ENCODE assay signal across 8 cellular contexts in the genomic region with DNA sequence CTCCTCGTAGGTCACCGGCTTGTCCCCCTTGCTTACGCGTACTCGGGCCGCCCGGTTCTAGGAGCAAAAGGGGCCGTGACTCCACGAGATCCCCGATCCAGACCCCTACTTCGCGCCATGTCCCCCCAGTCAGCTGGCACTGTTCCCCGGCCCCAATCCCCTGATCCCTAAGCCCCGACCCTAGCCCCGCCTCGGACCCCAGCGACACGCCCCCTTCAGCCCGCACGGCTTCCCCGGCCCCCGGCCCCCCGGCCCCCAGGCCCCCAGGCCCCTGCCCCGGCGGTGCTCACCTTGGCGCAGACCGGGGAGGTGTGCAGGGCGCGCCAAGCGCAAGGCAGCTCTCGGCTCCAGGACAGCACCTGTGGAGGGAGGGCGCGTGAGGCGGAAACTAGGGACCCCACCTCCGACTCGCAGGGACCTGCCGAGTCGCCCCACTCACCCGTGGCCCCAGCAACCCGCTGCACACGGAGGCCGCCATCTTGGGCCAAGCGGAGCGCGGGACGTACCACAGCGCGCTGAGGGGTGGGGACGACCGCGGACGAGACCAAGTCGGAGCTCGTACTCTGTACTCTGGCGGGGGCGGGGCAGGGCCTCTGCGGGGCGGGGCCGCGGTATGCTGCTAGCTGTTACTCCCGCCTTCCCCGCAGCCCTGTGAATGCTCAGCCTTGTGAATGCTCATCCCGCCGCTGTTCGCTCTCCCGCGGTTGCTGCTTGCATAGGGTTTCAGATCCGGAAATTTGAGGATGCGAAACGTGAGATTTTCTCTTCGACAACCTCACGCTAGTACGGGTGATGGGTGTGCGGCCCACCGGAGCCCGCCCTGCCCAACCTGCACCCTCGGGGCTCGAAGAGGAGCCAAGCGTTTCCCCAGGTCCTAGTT. TPM values are rescaled to one million over a fixed set of nuclear protein-coding genes. Genes with fewer than 3 reads are reported as not detected.
A peak's percentile ranks its signal among the peaks of the same experiment; 100 is the strongest.
DNase-seq lines count a peak whose midpoint lies in the region; ATAC-seq and TF ChIP-seq lines count a peak whose summit lies in the region.

Gene MRPS24, minus strand, starts transcription at position 500 of the 880 bp plus-strand sequence. Its CDS starts 22 bp downstream, at position 478.

- H3K36me3 Mint-ChIP-seq in activated T-cell treated with anti-CD3 and anti-CD28 coated beads, Interleukin-2, amount 50 U/mL, for 4 hours (ENCODE audit: insufficient read depth): peaks cover 24% of the 10 kb centered on the region

- 1% methylated on average over 69 to 79 of the region's 79 CpGs for WGBS in esophagus, 2 donors

- no TSS peak for BruUV-seq in Panc1 (replicated peaks; lab: Mats Ljungman, UMichigan)

- no peaks in the 10 kb centered on the region for H4K20me1 ChIP-seq in KMS-11 (ENCODE audit: insufficient read depth)

- H3K4me3 ChIP-seq in KMS-11 (IDR thresholded peaks at IDR 0.05; ENCODE audit: insufficient read depth, low read depth, low read length): no peak within 1 kb of the TSS
- H3K4me3 ChIP-seq in Panc1 (ENCODE audit: low read depth in 2 of 2, low read length in 2 of 2): peak within 1 kb of the TSS; percentile 70 to 75
- peak within 1 kb of the TSS; percentile 90 to 99 for H3K4me3 ChIP-seq in esophagus (ENCODE audit: low read depth in 1 of 2, low read length in 2 of 2)
- H3K4me3 ChIP-seq in mucosa of stomach (ENCODE audit: low read length): peak within 1 kb of the TSS; percentile 40

- peak; percentile 93 for ATAC-seq in GM21737 (IDR thresholded peaks at IDR 0.05; ENCODE audit: unreplicated experiment)
- ATAC-seq in Panc1: peak; percentile 98
- ATAC-seq in activated T-cell treated with anti-CD3 and anti-CD28 coated beads, Interleukin-2, amount 50 U/mL, for 4 hours: peak; percentile 98

- H3K9me3 ChIP-seq in Panc1 (ENCODE audit: control insufficient read depth, insufficient read depth, low read depth, low read length): peaks cover 3% of the 10 kb centered on the region; the same call in 1 of the 2 replicates
- H3K9me3 ChIP-seq in esophagus (ENCODE audit: control insufficient read depth in 2 of 2, insufficient read depth in 1 of 2, low read depth in 1 of 2, low read length in 1 of 2): no peaks in the 10 kb centered on the region
- H3K9me3 ChIP-seq in mucosa of stomach (ENCODE audit: control insufficient read depth, low read length): no peaks in the 10 kb centered on the region

- POLR2A ChIA-PET in Panc1 (lab: Charles Lee): interaction anchor here (0.6 to 0.7 kb wide), 3 partner anchors 282 to 300 kb away, joined by 5 to 7 read pairs (median 5); no protein-coding TSS in a partner anchor

- H3K27ac ChIP-seq in KMS-11: peak within 1 kb of the TSS; percentile 46; the same call in 1 of the 2 replicates
- peak within 1 kb of the TSS; percentile 86 for H3K27ac ChIP-seq in Panc1 (ENCODE audit: low read length)
- peak within 1 kb of the TSS; percentile 81 to 96 for H3K27ac ChIP-seq in esophagus (ENCODE audit: low read depth in 2 of 2, low read length in 1 of 2)

- intact Hi-C loops in Panc1 (cut with micrococcal nuclease; ENCODE audit: unreplicated experiment): no loop called here

- H3K9ac ChIP-seq in KMS-11 (peak within 1 kb of the TSS; percentile 62; the same call in 1 of the 2 replicates), mucosa of stomach (ENCODE audit: low read length) (peak within 1 kb of the TSS; percentile 64)

- no peaks in the 10 kb centered on the region for H3K27me3 Mint-ChIP-seq in activated T-cell treated with anti-CD3 and anti-CD28 coated beads, Interleukin-2, amount 50 U/mL, for 4 hours (ENCODE audit: low read depth)

- H3K36me3 ChIP-seq in KMS-11 (ENCODE audit: insufficient read depth) (peaks cover 9% of the 10 kb centered on the region; the same call in 1 of the 2 replicates), Panc1 (ENCODE audit: control insufficient read depth, insufficient read depth, low read length) (no peaks in the 10 kb centered on the region), esophagus (ENCODE audit: control insufficient read depth in 2 of 2, insufficient read depth in 2 of 2, low read length in 1 of 2) (peaks cover 3 to 11% of the 10 kb centered on the region in 2 donors), mucosa of stomach (ENCODE audit: control insufficient read depth, insufficient read depth, low read length) (no peaks in the 10 kb centered on the region)

- H3K27me3 ChIP-seq in KMS-11 (ENCODE audit: insufficient read depth, low read depth): no peaks in the 10 kb centered on the region; the same call in 1 of the 2 replicates
- no peaks in the 10 kb centered on the region for H3K27me3 ChIP-seq in Panc1 (ENCODE audit: control insufficient read depth, insufficient read depth, low read length)
- H3K27me3 ChIP-seq in esophagus (ENCODE audit: control insufficient read depth in 1 of 2, insufficient read depth in 2 of 2, low read length in 2 of 2): no peaks in the 10 kb centered on the region
- H3K27me3 ChIP-seq in mucosa of stomach (ENCODE audit: control insufficient read depth, insufficient read depth, low read length): no peaks in the 10 kb centered on the region

- peak within 1 kb of the TSS; percentile 84 for H2AFZ ChIP-seq in KMS-11 (ENCODE audit: low read depth)

- H3K4me1 ChIP-seq in KMS-11 (ENCODE audit: low read depth, poor library complexity, severe bottlenecking) (peaks cover 18% of the 10 kb centered on the region), Panc1 (ENCODE audit: control insufficient read depth, insufficient read depth, low read length) (peaks cover 9% of the 10 kb centered on the region), esophagus (ENCODE audit: control insufficient read depth in 2 of 2, insufficient read depth in 2 of 2, low read length in 1 of 2) (peaks cover 6 to 14% of the 10 kb centered on the region in 2 donors), mucosa of stomach (ENCODE audit: control insufficient read depth, insufficient read depth, low read length) (peaks cover 19% of the 10 kb centered on the region)

- H3K9me3 Mint-ChIP-seq in activated T-cell treated with anti-CD3 and anti-CD28 coated beads, Interleukin-2, amount 50 U/mL, for 4 hours: no peaks in the 10 kb centered on the region

- peak within 1 kb of the TSS; percentile 99 for H3K4me2 ChIP-seq in KMS-11

- H3K4me1 Mint-ChIP-seq in activated T-cell treated with anti-CD3 and anti-CD28 coated beads, Interleukin-2, amount 50 U/mL, for 4 hours (ENCODE audit: low read depth): peaks cover 22% of the 10 kb centered on the region

- no peak for TF ChIP-seq CTCF in KMS-11 (conservative IDR thresholded peaks at IDR 0.05; ENCODE audit: low read depth, low read length)
- no peak for TF ChIP-seq CTCF in Panc1 (IDR thresholded peaks at IDR 0.05)

- DNase-seq in DMS79 (lab: John Stamatoyannopoulos, UW): peak; percentile 93
- DNase-seq in Panc1 (ENCODE audit: low read depth, low spot score): peak; percentile 63
- DNase-seq in activated T-cell treated with anti-CD3 and anti-CD28 coated beads, Interleukin-2, amount 50 U/mL, for 4 hours: peak; percentile 94
- peak; percentile 97 for DNase-seq in stimulated activated CD8-positive, alpha-beta memory T cell treated with anti-CD3 and anti-CD28 coated beads, Interleukin-4, amount 100 ng/mL, for 48 hours

- CTCF ChIA-PET in Panc1 (lab: Charles Lee): no interaction called here

- H3K4me3 Mint-ChIP-seq in activated T-cell treated with anti-CD3 and anti-CD28 coated beads, Interleukin-2, amount 50 U/mL, for 4 hours: peak within 1 kb of the TSS; percentile 76

- in situ Hi-C loops in Panc1 (cut with HindIII; ENCODE audit: low pct_unique_long_range_greater_than_20kb, low sequenced_read_pairs): no loop called here

- no peaks in the 10 kb centered on the region; the same call in 1 of the 2 replicates for H3K79me2 ChIP-seq in KMS-11 (ENCODE audit: insufficient read depth, low read depth)

RNA-seq across cellular contexts. Expression of gene MRPS24, which starts in this region (rescaled TPM):
- total RNA-seq in Panc1 (2021; ENCODE audit: unreplicated experiment): 224 TPM
- 325 TPM for polyA plus RNA-seq in Panc1 (2012; ENCODE audit: insufficient read length)
- 100 to 1,000 TPM; 158 to 193 (median 184) TPM for total RNA-seq in activated T-cell treated with anti-CD3 and anti-CD28 coated beads, Interleukin-2, amount 50 U/mL, for 4 hours
- 100 to 1,000 TPM in 1 of 2 donors, 10 to 100 TPM in 1; 70.4 to 156 TPM for polyA plus RNA-seq in esophagus
